ENCODE assay signal across 1 cellular context in the genomic region with DNA sequence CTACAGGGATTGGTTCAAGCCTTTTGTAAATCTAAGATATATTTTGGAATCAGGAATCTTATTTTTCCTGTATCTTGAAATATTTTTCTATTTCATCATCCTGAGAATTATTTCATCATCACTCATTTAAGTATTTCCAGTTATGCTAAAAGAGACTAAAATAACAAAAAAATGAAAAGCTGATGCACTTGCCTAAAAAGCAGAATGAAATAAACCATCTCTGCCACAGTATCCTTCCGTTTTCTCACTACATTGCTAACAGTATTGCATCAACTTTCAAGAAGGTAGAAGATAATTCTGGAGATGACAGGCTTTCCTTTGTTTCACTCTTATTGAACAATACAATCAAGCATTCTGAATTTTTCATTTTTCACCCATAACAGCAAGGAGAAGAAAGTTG.
A peak's percentile ranks its signal among the peaks of the same experiment; 100 is the strongest.
TF ChIP-seq lines count a peak whose summit lies in the region.

No MANE protein-coding gene starts in this region.

TF ChIP-seq in H1, 55 proteins besides CTCF, POLR2A, EP300 and RAD21:
- TF ChIP-seq HDAC6 (IDR thresholded peaks at IDR 0.05; ENCODE audit: low read depth, low read length) (no peak), PHF8 (conservative IDR thresholded peaks at IDR 0.05; ENCODE audit: low read depth, low read length) (no peak), NANOG (IDR thresholded peaks at IDR 0.05; ENCODE audit: insufficient read depth, low read depth, low read length, poor library complexity, severe bottlenecking) (no peak), RBBP5 (IDR thresholded peaks at IDR 0.05; ENCODE audit: borderline replicate concordance, low read depth, low read length) (no peak), SRF (IDR thresholded peaks at IDR 0.05; ENCODE audit: low read depth, low read length) (no peak), CEBPB (IDR thresholded peaks at IDR 0.05; ENCODE audit: low read depth, low read length) (peak; percentile 35; the same call in 1 of the 2 replicates), EGR1 (IDR thresholded peaks at IDR 0.05; ENCODE audit: borderline replicate concordance, low read depth, low read length) (no peak), BCL11A (IDR thresholded peaks at IDR 0.05; ENCODE audit: low read depth in 2 of 2, low read length in 2 of 2) (no peak)
